In the genomic region with DNA sequence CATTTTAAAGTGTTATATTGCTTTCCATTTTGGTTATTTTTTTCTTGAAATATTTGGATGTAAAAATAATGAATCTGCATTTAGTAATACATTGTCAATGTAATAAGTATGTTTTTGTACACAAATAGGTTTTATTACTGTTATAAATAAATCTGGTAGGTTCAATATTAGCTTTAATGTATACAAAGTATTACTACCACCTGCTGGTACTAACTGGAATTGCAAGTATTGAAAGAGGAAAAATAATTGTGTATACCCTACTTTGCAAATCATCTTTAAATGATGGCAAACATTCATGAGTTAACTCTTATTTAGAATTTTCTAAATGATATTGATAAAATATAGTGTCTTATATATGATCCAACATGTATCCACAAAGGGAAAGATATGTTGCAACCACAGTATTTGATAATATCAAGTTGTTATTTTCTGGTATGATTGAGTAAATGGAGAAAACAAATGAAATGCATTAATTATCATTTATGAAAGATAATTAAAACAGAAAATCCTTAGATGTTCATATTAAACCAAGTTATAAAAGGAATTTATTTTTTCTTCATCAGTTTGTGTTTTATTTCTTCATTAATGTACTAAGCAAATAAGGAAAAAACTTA, we compare ENCODE assay signal across 8 cellular contexts. TPM values are rescaled to one million over a fixed set of nuclear protein-coding genes. Genes with fewer than 3 reads are reported as not detected.
DNase-seq lines count a peak whose midpoint lies in the region; ATAC-seq and TF ChIP-seq lines count a peak whose summit lies in the region.

No MANE protein-coding gene starts in this region.

- no peaks in the 10 kb centered on the region for H3K9me3 ChIP-seq in ovary

- intact Hi-C loops in ovary (cut with DNase I) = no loop called here

- no peaks in the 10 kb centered on the region for H3K27me3 ChIP-seq in ovary

- no peak for ATAC-seq in HG03025 (IDR thresholded peaks at IDR 0.05; ENCODE audit: low FRiP score, unreplicated experiment)

- no peak overlapping the region for H3K27ac ChIP-seq in ovary

- TF ChIP-seq CTCF in HFF-Myc (IDR thresholded peaks at IDR 0.05; ENCODE audit: low read depth, low read length, missing control alignments) (peak; percentile 32), ovary (IDR thresholded peaks at IDR 0.05) (no peak)

- H3K4me3 ChIP-seq in HFF-Myc (replicated peaks; ENCODE audit: low read depth, low read length) (no peak overlapping the region), ovary (no peak overlapping the region)

- DNase-seq in CD1c-positive myeloid dendritic cell (ENCODE audit: extremely low spot score) (peak; percentile 21), HFF-Myc (ENCODE audit: extremely low read depth, low read depth) (peak; percentile 2), SW480 (ENCODE audit: low spot score) (peak; percentile 4), kidney glomerular epithelial cell (lab: John Stamatoyannopoulos, UW) (peak; percentile 89), ovary (no peak)
- no peak for DNase-seq in activated CD4-positive, CD25-positive, alpha-beta regulatory T cell (lab: John Stamatoyannopoulos, UW)
- DNase-seq in activated CD4-positive, CD25-positive, alpha-beta regulatory T cell treated with anti-CD3 and anti-CD28 coated beads, Interleukin-2, amount 50 U/mL, for 72 hours = no peak

- no peaks in the 10 kb centered on the region for H3K36me3 ChIP-seq in ovary

- no peak for TF ChIP-seq POLR2A in ovary (IDR thresholded peaks at IDR 0.05)

- no peaks in the 10 kb centered on the region for H3K4me1 ChIP-seq in ovary (ENCODE audit: insufficient read depth)

- TF ChIP-seq EP300 in ovary (IDR thresholded peaks at IDR 0.05) = no peak

RNA-seq across cellular contexts. Expression of a gene that starts 3.2 kb away (rescaled TPM):
- not detected for total RNA-seq in ovary
- polyA plus RNA-seq in ovary = not detected

RNA-seq across cellular contexts. Expression of a gene that starts 42.3 kb away (rescaled TPM):
- total RNA-seq in ovary = not detected
- polyA plus RNA-seq in ovary = not detected

RNA-seq across cellular contexts. Expression of a gene that starts 52.6 kb away (rescaled TPM):
- total RNA-seq in ovary = not detected
- not detected for polyA plus RNA-seq in ovary

Comparison
In these comparisons a context has a peak if more than half of its experiments do, and no peak if none do; other contexts are left out.
1. DNase-seq: peak in CD1c-positive myeloid dendritic cell (single experiment), HFF-Myc (single experiment), SW480 (single experiment) and kidney glomerular epithelial cell (single experiment); none in activated CD4-positive, CD25-positive, alpha-beta regulatory T cell (0 of 4), activated CD4-positive, CD25-positive, alpha-beta regulatory T cell treated with anti-CD3 and anti-CD28 coated beads, Interleukin-2, amount 50 U/mL, for 72 hours (single experiment) and ovary (0 of 5).